25 cellular contexts compared by ENCODE assay signal in the genomic region with DNA sequence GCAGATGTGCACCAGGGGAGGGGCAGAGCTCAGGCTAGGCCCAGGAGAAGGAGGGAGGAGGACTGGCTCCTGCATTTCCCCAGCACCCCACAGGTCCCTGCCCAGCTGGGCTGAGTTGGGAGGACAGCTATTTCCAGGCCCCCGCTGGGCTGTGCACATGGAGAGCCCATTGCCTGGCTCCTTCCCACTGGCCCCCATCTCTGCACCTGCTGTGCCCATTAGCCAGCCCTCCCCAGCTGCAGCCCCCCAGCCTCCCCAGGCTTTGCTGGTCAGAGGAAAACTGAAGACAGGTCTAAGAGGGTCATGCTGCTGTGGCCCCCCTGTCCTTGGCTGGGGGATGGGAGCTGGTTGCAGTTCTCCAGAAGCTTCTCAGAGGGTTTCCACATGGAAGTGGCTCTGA.
"Had no signal": no experiment of that assay in that cellular context is flagged by ENCODE, and none has a peak within 500 bp of the region (broad histone marks: within the 10 kb centered on the region; RNA-seq: fewer than 3 reads in every experiment).

No MANE protein-coding gene starts in this region.

- DNase-seq: activated CD4-positive, alpha-beta T cell treated with anti-CD3 and anti-CD28 coated beads for 36 hours; activated CD4-positive, CD25-positive, alpha-beta regulatory T cell; activated CD8-positive, alpha-beta T cell treated with anti-CD3 and anti-CD28 coated beads, Interleukin-2, amount 10 ng/mL, durations not matched to agents 7 days and 5 days; activated gamma-delta T cell; activated naive CD4-positive, alpha-beta T cell treated with anti-CD3 and anti-CD28 coated beads, Interleukin-2, amount 50 U/mL, for 16 hours; activated T-cell treated with anti-CD3 and anti-CD28 coated beads for 4 hours; amniotic stem cell; effector CD8-positive, alpha-beta T cell; hippocampal formation; left ventricle myocardium inferior; pancreas; stimulated activated CD4-positive, alpha-beta T cell treated with anti-CD3 and anti-CD28 coated beads, Interleukin-15, amount 100 ng/mL, for 24 hours; stimulated activated CD4-positive, alpha-beta T cell treated with anti-CD3 and anti-CD28 coated beads, Interleukin-2, amount 100 ng/mL, for 24 hours; stimulated activated naive CD4-positive, alpha-beta T cell; T-helper 1 cell had no signal

- H3K36me3 ChIP-seq: gastroesophageal sphincter, left ventricle myocardium inferior, neutrophil, pancreas, suprapubic skin, tibial nerve had no signal

- H3K27ac Mint-ChIP-seq: activated CD4-positive, alpha-beta T cell treated with anti-CD3 and anti-CD28 coated beads for 36 hours; activated CD8-positive, alpha-beta T cell treated with anti-CD3 and anti-CD28 coated beads, Interleukin-2, amount 10 ng/mL, durations not matched to agents 7 days and 5 days; nephron had no signal

- ATAC-seq: activated CD4-positive, alpha-beta T cell treated with anti-CD3 and anti-CD28 coated beads for 36 hours; activated CD8-positive, alpha-beta T cell treated with anti-CD3 and anti-CD28 coated beads, Interleukin-2, amount 10 ng/mL, durations not matched to agents 7 days and 5 days; gastroesophageal sphincter; pancreas; psoas muscle had no signal

- H3K27me3 ChIP-seq: pancreas, tibial nerve had no signal

- H3K9me3 ChIP-seq: neutrophil, pancreas, psoas muscle had no signal

- H3K4me1 ChIP-seq: left ventricle myocardium inferior, pancreas, psoas muscle, tibial nerve had no signal

- H3K4me3 ChIP-seq: gastroesophageal sphincter, left ventricle myocardium inferior, lung, pancreas, psoas muscle, smooth muscle cell, suprapubic skin, tibial nerve had no signal

- H3K4me1 Mint-ChIP-seq: activated CD4-positive, alpha-beta T cell treated with anti-CD3 and anti-CD28 coated beads for 36 hours; central memory CD8-positive, alpha-beta T cell had no signal

- H3K4me2 ChIP-seq: smooth muscle cell had no signal

- H3K27me3 Mint-ChIP-seq: activated CD4-positive, alpha-beta T cell treated with anti-CD3 and anti-CD28 coated beads for 36 hours had no signal

- H3K27ac ChIP-seq: epithelial cell of prostate, gastroesophageal sphincter, left ventricle myocardium inferior, neutrophil, pancreas, psoas muscle, suprapubic skin, tibial nerve had no signal

- H3K4me3 Mint-ChIP-seq: activated CD4-positive, alpha-beta T cell treated with anti-CD3 and anti-CD28 coated beads for 36 hours; activated CD8-positive, alpha-beta T cell treated with anti-CD3 and anti-CD28 coated beads, Interleukin-2, amount 10 ng/mL, durations not matched to agents 7 days and 5 days; central memory CD8-positive, alpha-beta T cell; nephron had no signal
